Comparison of ENCODE assay signal across 22 cellular contexts in the genomic region with DNA sequence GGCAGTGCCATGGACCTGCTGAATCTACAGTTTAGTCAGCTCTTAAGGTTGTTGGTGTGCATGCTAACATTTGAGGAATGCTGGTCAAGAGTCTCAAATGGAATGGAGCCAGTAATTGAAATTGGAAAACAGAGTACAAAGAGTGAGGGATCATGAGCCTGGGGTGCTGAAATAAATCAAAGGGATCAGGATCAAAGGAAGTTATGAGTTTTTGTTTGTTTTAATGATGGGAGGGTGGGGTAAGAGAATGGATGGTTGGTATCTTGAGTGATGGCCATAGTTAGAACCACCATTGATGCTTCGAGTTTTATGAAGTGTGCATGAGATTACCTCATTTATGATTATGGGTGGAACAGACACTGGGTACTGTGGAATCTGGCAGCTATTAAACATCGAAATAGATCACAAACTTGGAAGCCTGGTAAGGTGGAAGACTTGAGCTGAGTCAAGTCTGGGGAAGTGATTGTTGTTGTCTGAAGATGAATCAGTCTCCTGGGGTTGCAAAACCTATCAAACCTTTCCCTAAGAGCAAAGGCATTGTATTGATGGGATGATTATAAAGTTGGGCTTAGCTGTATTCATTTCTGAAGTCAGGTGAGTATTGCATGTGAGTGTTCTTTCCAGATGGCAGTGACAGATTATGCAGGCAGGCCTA.
DNase-seq lines count a peak whose midpoint lies in the region; ATAC-seq and TF ChIP-seq lines count a peak whose summit lies in the region.
"Had no signal": no experiment of that assay in that cellular context is flagged by ENCODE, and none has a peak within 500 bp of the region (broad histone marks: within the 10 kb centered on the region; RNA-seq: fewer than 3 reads in every experiment).

No MANE protein-coding gene starts in this region.

- no peaks in the 10 kb centered on the region for H3K4me1 Mint-ChIP-seq in natural killer cell treated with Interleukin-12 subunit alpha and Interleukin-12 subunit beta and Interleukin-15 and Interleukin-18, amount 100 ng/mL, for 72 hours (ENCODE audit: low read depth in 2 of 2)

- no peak overlapping the region for H3K27ac Mint-ChIP-seq in natural killer cell treated with Interleukin-12 subunit alpha and Interleukin-12 subunit beta and Interleukin-15 and Interleukin-18, amount 100 ng/mL, for 72 hours
- H3K27ac Mint-ChIP-seq: CD4-positive, alpha-beta T cell had no signal

- H3K27me3 ChIP-seq in suprapubic skin, result no peaks in the 10 kb centered on the region
- H3K27me3 ChIP-seq: BLaER1 had no signal

- no peak for TF ChIP-seq POLR2A in suprapubic skin (IDR thresholded peaks at IDR 0.05)

- no peak for TF ChIP-seq EP300 in suprapubic skin (IDR thresholded peaks at IDR 0.05)

- H3K9me3 ChIP-seq in suprapubic skin, result no peaks in the 10 kb centered on the region
- H3K9me3 ChIP-seq: BLaER1 had no signal

- no peaks in the 10 kb centered on the region for H3K4me1 ChIP-seq in suprapubic skin
- H3K4me1 ChIP-seq: BLaER1 had no signal

- peak; percentile 41 for DNase-seq in HT1080 (ENCODE audit: low read depth)
- peak; percentile 13 for DNase-seq in astrocyte of the spinal cord (ENCODE audit: low read depth, low spot score)
- peak; percentile 27 to 52 for DNase-seq in foreskin fibroblast
- DNase-seq in suprapubic skin (ENCODE audit: low spot score in 2 of 2), result no peak
- no peak for DNase-seq in stimulated activated CD4-positive, alpha-beta T cell treated with anti-CD3 and anti-CD28 coated beads, Interleukin-2, amount 100 ng/mL, for 48 hours
- no peak for DNase-seq in stimulated activated CD8-positive, alpha-beta memory T cell treated with anti-CD3 and anti-CD28 coated beads, Interleukin-4, amount 100 ng/mL, for 48 hours
- DNase-seq in natural killer cell treated with Interleukin-12 subunit alpha and Interleukin-12 subunit beta and Interleukin-15 and Interleukin-18, amount 100 ng/mL, for 72 hours (ENCODE audit: low spot score), result no peak
- DNase-seq: CD4-positive, alpha-beta T cell; COR-L47; DMS 273 treated with DMSO at 0.1 percent for 48 hours; KBM-7; NCI-H1092 treated with DMSO at 0.1 percent for 48 hours; NCI-H146; NCI-H2029; NCI-H226; NCI-H510A treated with DMSO at 0.1 percent for 48 hours; NCI-H774; NK-92 treated with Interleukin-12 subunit alpha and Interleukin-12 subunit beta, amount 100 ng/mL, for 24 hours; SHP77 treated with DMSO at 0.1 percent for 48 hours had no signal

- no peaks in the 10 kb centered on the region for H3K27me3 Mint-ChIP-seq in natural killer cell treated with Interleukin-12 subunit alpha and Interleukin-12 subunit beta and Interleukin-15 and Interleukin-18, amount 100 ng/mL, for 72 hours
- H3K27me3 Mint-ChIP-seq: CD4-positive, alpha-beta T cell had no signal

- TF ChIP-seq CTCF in astrocyte of the spinal cord (IDR thresholded peaks at IDR 0.05; ENCODE audit: low read depth, low read length) (no peak), foreskin fibroblast (IDR thresholded peaks at IDR 0.05; ENCODE audit: low read depth, low read length) (no peak), suprapubic skin (IDR thresholded peaks at IDR 0.05) (no peak)

- in situ Hi-C loops in astrocyte of the spinal cord (cut with HindIII; ENCODE audit: low sequenced_read_pairs), result no loop called here

- WGBS in suprapubic skin, result 57% methylated on average over 2 of the region's 2 CpGs

- ATAC-seq in natural killer cell treated with Interleukin-12 subunit alpha and Interleukin-12 subunit beta and Interleukin-15 and Interleukin-18, amount 100 ng/mL, for 72 hours, result no peak

- peaks cover 10% of the 10 kb centered on the region for H3K9me3 Mint-ChIP-seq in natural killer cell treated with Interleukin-12 subunit alpha and Interleukin-12 subunit beta and Interleukin-15 and Interleukin-18, amount 100 ng/mL, for 72 hours
- H3K9me3 Mint-ChIP-seq: CD4-positive, alpha-beta T cell had no signal

- H3K36me3 Mint-ChIP-seq in natural killer cell treated with Interleukin-12 subunit alpha and Interleukin-12 subunit beta and Interleukin-15 and Interleukin-18, amount 100 ng/mL, for 72 hours, result no peaks in the 10 kb centered on the region

- no peaks in the 10 kb centered on the region for H3K36me3 ChIP-seq in suprapubic skin
- H3K36me3 ChIP-seq: BLaER1 had no signal

- H3K4me3 ChIP-seq in astrocyte of the spinal cord (ENCODE audit: low read depth, low read length), result no peak overlapping the region
- H3K4me3 ChIP-seq in foreskin fibroblast (ENCODE audit: low read depth in 1 of 2, low read length in 2 of 2), result no peak overlapping the region
- no peak overlapping the region for H3K4me3 ChIP-seq in suprapubic skin
- H3K4me3 ChIP-seq: BLaER1, SK-N-MC had no signal

- H3K4me3 Mint-ChIP-seq in natural killer cell treated with Interleukin-12 subunit alpha and Interleukin-12 subunit beta and Interleukin-15 and Interleukin-18, amount 100 ng/mL, for 72 hours, result no peak overlapping the region
- H3K4me3 Mint-ChIP-seq: CD4-positive, alpha-beta T cell had no signal

- H3K27ac ChIP-seq in suprapubic skin, result peak overlapping the region; percentile 19
- H3K27ac ChIP-seq: BLaER1, RWPE1, SK-N-MC had no signal

Comparison
In these comparisons a context has a peak if more than half of its experiments do, and no peak if none do; other contexts are left out.
1. DNase-seq: peak in HT1080 (single experiment), astrocyte of the spinal cord (single experiment) and foreskin fibroblast (2 of 2); none in suprapubic skin (0 of 2), stimulated activated CD4-positive, alpha-beta T cell treated with anti-CD3 and anti-CD28 coated beads, Interleukin-2, amount 100 ng/mL, for 48 hours (0 of 2), stimulated activated CD8-positive, alpha-beta memory T cell treated with anti-CD3 and anti-CD28 coated beads, Interleukin-4, amount 100 ng/mL, for 48 hours (single experiment) and natural killer cell treated with Interleukin-12 subunit alpha and Interleukin-12 subunit beta and Interleukin-15 and Interleukin-18, amount 100 ng/mL, for 72 hours (single experiment).